ENCODE assay signal across 10 cellular contexts in genomic region chr3:172315401-172316091, GRCh38.
DNase-seq lines count a peak whose midpoint lies in the region; ATAC-seq and TF ChIP-seq lines count a peak whose summit lies in the region.
"Had no signal": no experiment of that assay in that cellular context is flagged by ENCODE, and none has a peak within 500 bp of the region (broad histone marks: within the 10 kb centered on the region; RNA-seq: fewer than 3 reads in every experiment).

No MANE protein-coding gene starts in this region.

- H3K27me3 Mint-ChIP-seq in endodermal cell (ENCODE audit: insufficient read depth): no peaks in the 10 kb centered on the region

- in situ Hi-C loops in GM13977 (cut with MboI; ENCODE audit: low pct_unique_long_range_greater_than_20kb, low sequenced_read_pairs, unreplicated experiment): no loop called here

- no peak overlapping the region for H3K9ac ChIP-seq in endodermal cell (ENCODE audit: extremely low read depth, low read length, poor library complexity, severe bottlenecking)

- H3K36me3 Mint-ChIP-seq in endodermal cell (ENCODE audit: low read depth): peaks cover 86% of the 10 kb centered on the region

- ATAC-seq in omental fat pad (ENCODE audit: low FRiP score): peak; percentile 22
- ATAC-seq in GM19452 (IDR thresholded peaks at IDR 0.05; ENCODE audit: unreplicated experiment): no peak

- H3K4me3 ChIP-seq in endodermal cell (ENCODE audit: low read length): no peak overlapping the region
- H3K4me3 ChIP-seq: thyroid gland had no signal

- no peaks in the 10 kb centered on the region for H3K9me3 ChIP-seq in endodermal cell (ENCODE audit: control insufficient read depth, low read length)
- H3K9me3 ChIP-seq: thyroid gland had no signal

- TF ChIP-seq CTCF in endodermal cell (conservative IDR thresholded peaks at IDR 0.05) (no peak), omental fat pad (IDR thresholded peaks at IDR 0.05) (no peak), GM13977 (IDR thresholded peaks at IDR 0.05; ENCODE audit: extremely low read depth, insufficient read depth, missing control alignments) (no peak)

- H3K9me3 Mint-ChIP-seq in endodermal cell: no peaks in the 10 kb centered on the region

- H3K4me1 ChIP-seq in endodermal cell (ENCODE audit: control insufficient read depth, insufficient read depth, low read length): no peaks in the 10 kb centered on the region

- DNase-seq in DMS53 treated with DMSO at 0.1 percent for 48 hours (lab: John Stamatoyannopoulos, UW; ENCODE audit: unreplicated experiment): peak; percentile 39
- peak; percentile 35 for DNase-seq in NCI-H226
- peak; percentile 64 for DNase-seq in endodermal cell
- DNase-seq in omental fat pad (ENCODE audit: low spot score): no peak
- no peak for DNase-seq in GM13977 (ENCODE audit: low spot score)
- DNase-seq in AML-193 (lab: John Stamatoyannopoulos, UW): no peak
- no peak for DNase-seq in dedifferentiated amniotic fluid mesenchymal stem cell (ENCODE audit: extremely low spot score)
- DNase-seq: thyroid gland had no signal

- no peak overlapping the region for H3K4me3 Mint-ChIP-seq in endodermal cell

- no peak overlapping the region for H3K27ac ChIP-seq in endodermal cell (ENCODE audit: low read depth, low read length)
- H3K27ac ChIP-seq: HL-60, thyroid gland had no signal

- peaks cover 90% of the 10 kb centered on the region for H3K36me3 ChIP-seq in endodermal cell (ENCODE audit: control insufficient read depth, insufficient read depth, low read length)

- H3K27ac Mint-ChIP-seq in endodermal cell: no peak overlapping the region

- H3K4me1 Mint-ChIP-seq in endodermal cell: peaks cover 2% of the 10 kb centered on the region

- 92% methylated on average over 6 to 11 of the region's 11 CpGs for WGBS in endodermal cell (ENCODE audit: insufficient coverage in 1 of 2, insufficient read length in 1 of 2), 2 experiments

- no peaks in the 10 kb centered on the region for H3K27me3 ChIP-seq in endodermal cell (ENCODE audit: control insufficient read depth, insufficient read depth, low read length, poor library complexity, severe bottlenecking)
- H3K27me3 ChIP-seq: thyroid gland had no signal

Comparison
In these comparisons a context has a peak if more than half of its experiments do, and no peak if none do; other contexts are left out.
1. DNase-seq: peak in DMS53 treated with DMSO at 0.1 percent for 48 hours (single experiment), NCI-H226 (single experiment) and endodermal cell (single experiment); none in omental fat pad (single experiment), GM13977 (single experiment), AML-193 (0 of 2) and dedifferentiated amniotic fluid mesenchymal stem cell (single experiment).